Comparison of ENCODE assay signal across 8 cellular contexts in the genomic region with DNA sequence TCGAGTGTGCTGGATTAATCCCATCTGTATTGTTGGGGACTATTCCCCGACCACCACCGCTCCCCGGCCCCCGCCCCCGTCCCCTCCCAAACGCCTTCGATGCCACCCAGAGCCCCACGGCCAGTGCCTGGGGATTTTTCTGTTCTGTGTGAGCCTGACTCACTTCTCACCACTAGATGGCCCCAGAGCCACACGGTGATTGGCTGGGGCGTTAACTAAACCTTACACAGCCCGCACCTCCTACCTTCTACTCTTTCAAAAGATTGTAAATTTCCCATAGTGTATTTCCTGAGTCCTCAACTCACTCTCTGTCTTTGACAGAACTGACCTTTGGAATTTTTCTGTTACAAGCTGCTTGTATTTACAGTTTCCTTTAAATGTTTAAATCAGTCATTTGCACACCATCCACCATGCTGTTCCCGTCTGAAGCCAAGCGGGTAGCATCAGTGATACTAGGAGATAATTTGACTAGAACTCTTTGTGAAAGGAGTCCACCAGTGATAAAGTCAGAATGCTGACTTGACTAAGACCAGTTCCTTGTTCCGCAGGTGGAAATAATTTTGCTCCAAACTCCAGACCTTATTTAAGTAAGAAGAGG.
DNase-seq lines count a peak whose midpoint lies in the region; ATAC-seq and TF ChIP-seq lines count a peak whose summit lies in the region.

No MANE protein-coding gene starts in this region.

- H3K27ac Mint-ChIP-seq in T-cell = no peak overlapping the region
- no peak overlapping the region for H3K27ac Mint-ChIP-seq in activated naive CD8-positive, alpha-beta T cell treated with anti-CD3 and anti-CD28 coated beads, Interleukin-2, amount 50 U/mL, for 24 hours

- peak; percentile 93 to 100 (median 98) for ATAC-seq in T-cell (replicated peaks in 1 of 4)
- peak; percentile 97 for ATAC-seq in activated naive CD8-positive, alpha-beta T cell treated with anti-CD3 and anti-CD28 coated beads, Interleukin-2, amount 50 U/mL, for 24 hours
- ATAC-seq in left cardiac atrium = peak; percentile 97 to 98
- no peak for ATAC-seq in HG02588 (IDR thresholded peaks at IDR 0.05; ENCODE audit: unreplicated experiment)

- TF ChIP-seq CTCF in retinal pigment epithelial cell (conservative IDR thresholded peaks at IDR 0.05; ENCODE audit: low read depth, low read length) = peak; percentile 90

- intact Hi-C loops in left cardiac atrium (cut with DNase I) = loop anchor here (1.0 to 10.0 kb wide), 3 partner anchors 76 to 236 kb away; no protein-coding TSS in a partner anchor

- peaks cover 4 to 6% (median 5%) of the 10 kb centered on the region in 3 donors for H3K4me1 Mint-ChIP-seq in T-cell
- peaks cover 5% of the 10 kb centered on the region for H3K4me1 Mint-ChIP-seq in activated naive CD8-positive, alpha-beta T cell treated with anti-CD3 and anti-CD28 coated beads, Interleukin-2, amount 50 U/mL, for 24 hours

- H3K9me3 Mint-ChIP-seq in T-cell = no peaks in the 10 kb centered on the region
- H3K9me3 Mint-ChIP-seq in activated naive CD8-positive, alpha-beta T cell treated with anti-CD3 and anti-CD28 coated beads, Interleukin-2, amount 50 U/mL, for 24 hours = no peaks in the 10 kb centered on the region

- H3K4me3 Mint-ChIP-seq in T-cell = no peak overlapping the region
- H3K4me3 Mint-ChIP-seq in activated naive CD8-positive, alpha-beta T cell treated with anti-CD3 and anti-CD28 coated beads, Interleukin-2, amount 50 U/mL, for 24 hours = no peak overlapping the region

- DNase-seq in NCI-H82 (lab: John Stamatoyannopoulos, UW) (peak; percentile 79), NCI-H82 treated with DMSO at 0.1 percent for 48 hours (lab: John Stamatoyannopoulos, UW; ENCODE audit: unreplicated experiment) (no peak), NCI-H1417 (lab: John Stamatoyannopoulos, UW) (peak; percentile 60 to 93 (median 83)), T-cell (peak; percentile 53 to 80 (median 71)), left cardiac atrium (peak; percentile 81), retinal pigment epithelial cell (ENCODE audit: low read depth) (no peak)
- DNase-seq in activated naive CD8-positive, alpha-beta T cell treated with anti-CD3 and anti-CD28 coated beads, Interleukin-2, amount 50 U/mL, for 24 hours = peak; percentile 79

- POLR2A ChIA-PET in T-cell (lab: Charles Lee) = no interaction called here

- no peaks in the 10 kb centered on the region for H3K27me3 Mint-ChIP-seq in T-cell
- no peaks in the 10 kb centered on the region for H3K27me3 Mint-ChIP-seq in activated naive CD8-positive, alpha-beta T cell treated with anti-CD3 and anti-CD28 coated beads, Interleukin-2, amount 50 U/mL, for 24 hours

- CTCF ChIA-PET in T-cell (lab: Charles Lee) = interaction anchor here (0.6 to 3.0 kb wide), 8 partner anchors 20 to 1515 kb away, joined by 3 to 28 read pairs (median 3); no protein-coding TSS in a partner anchor

- H3K36me3 Mint-ChIP-seq in T-cell = no peaks in the 10 kb centered on the region
- peaks cover 3% of the 10 kb centered on the region for H3K36me3 Mint-ChIP-seq in activated naive CD8-positive, alpha-beta T cell treated with anti-CD3 and anti-CD28 coated beads, Interleukin-2, amount 50 U/mL, for 24 hours (ENCODE audit: low read depth)

- no peak overlapping the region for H3K4me3 ChIP-seq in retinal pigment epithelial cell (ENCODE audit: low read length)

Comparison
In these comparisons a context has a peak if more than half of its experiments do, and no peak if none do; other contexts are left out.
1. DNase-seq: peak in NCI-H82 (single experiment), NCI-H1417 (3 of 3), T-cell (34 of 34), activated naive CD8-positive, alpha-beta T cell treated with anti-CD3 and anti-CD28 coated beads, Interleukin-2, amount 50 U/mL, for 24 hours (single experiment) and left cardiac atrium (single experiment); none in NCI-H82 treated with DMSO at 0.1 percent for 48 hours (single experiment) and retinal pigment epithelial cell (single experiment).